ENCODE assay signal across 8 cellular contexts in genomic region chr13:77330009-77330471, GRCh38. TPM values are rescaled to one million over a fixed set of nuclear protein-coding genes. Genes with fewer than 3 reads are reported as not detected.
DNase-seq lines count a peak whose midpoint lies in the region; ATAC-seq and TF ChIP-seq lines count a peak whose summit lies in the region.

No MANE protein-coding gene starts in this region.

- peaks cover 40% of the 10 kb centered on the region for H3K4me1 Mint-ChIP-seq in activated T-cell treated with anti-CD3 and anti-CD28 coated beads, Interleukin-2, amount 50 U/mL, for 72 hours (ENCODE audit: low read depth)

- H3K9me2 ChIP-seq in SU-DHL-6 (replicated peaks; ENCODE audit: insufficient read depth, low read length), result no peaks in the 10 kb centered on the region

- TF ChIP-seq CTCF in SU-DHL-6 (IDR thresholded peaks at IDR 0.05; ENCODE audit: insufficient read depth, low read length, poor library complexity, severe bottlenecking) (no peak), fibroblast of mammary gland (conservative IDR thresholded peaks at IDR 0.05; ENCODE audit: control insufficient read depth, insufficient read depth, low read depth, low read length) (no peak)

- H3K36me3 ChIP-seq in SU-DHL-6 (ENCODE audit: low read length) (no peaks in the 10 kb centered on the region), rectal smooth muscle tissue (ENCODE audit: control insufficient read depth, insufficient read depth, low read length) (no peaks in the 10 kb centered on the region)

- peaks cover 18% of the 10 kb centered on the region for H3K79me2 ChIP-seq in SU-DHL-6 (ENCODE audit: insufficient read depth, low read length)

- H4K20me1 ChIP-seq in SU-DHL-6 (ENCODE audit: low read depth, low read length), result peaks cover 2% of the 10 kb centered on the region; the same call in 1 of the 2 replicates

- peaks cover 6 to 10% of the 10 kb centered on the region in 2 donors for H3K36me3 Mint-ChIP-seq in activated T-cell treated with anti-CD3 and anti-CD28 coated beads, Interleukin-2, amount 50 U/mL, for 72 hours (ENCODE audit: insufficient read depth in 2 of 2)

- DNase-seq in activated T-cell treated with anti-CD3 and anti-CD28 coated beads, Interleukin-2, amount 50 U/mL, for 72 hours, result no peak
- no peak for DNase-seq in activated T-cell treated with anti-CD3 and anti-CD28 coated beads for 4 hours
- no peak for DNase-seq in fibroblast of mammary gland (ENCODE audit: low read depth)
- DNase-seq in SHP77 treated with DMSO at 0.1 percent for 48 hours (lab: John Stamatoyannopoulos, UW), result no peak
- no peak for DNase-seq in GOT3 (lab: John Stamatoyannopoulos, UW)
- DNase-seq in NCI-H774 (lab: John Stamatoyannopoulos, UW), result no peak

- peak overlapping the region; percentile 99 for H3K27ac ChIP-seq in SU-DHL-6 (ENCODE audit: low read depth, low read length)
- peak overlapping the region; percentile 83 for H3K27ac ChIP-seq in rectal smooth muscle tissue (ENCODE audit: low read depth, low read length)

- peak overlapping the region; percentile 28 for H2AFZ ChIP-seq in SU-DHL-6 (ENCODE audit: low read depth, low read length, severe bottlenecking)

- H3K27me3 ChIP-seq in SU-DHL-6 (ENCODE audit: low read length) (no peaks in the 10 kb centered on the region), rectal smooth muscle tissue (ENCODE audit: control insufficient read depth, insufficient read depth, low read length) (no peaks in the 10 kb centered on the region)

- no peaks in the 10 kb centered on the region for H3K27me3 Mint-ChIP-seq in activated T-cell treated with anti-CD3 and anti-CD28 coated beads, Interleukin-2, amount 50 U/mL, for 72 hours (ENCODE audit: low read depth)

- H3K4me1 ChIP-seq in rectal smooth muscle tissue (ENCODE audit: control insufficient read depth, insufficient read depth, low read length), result peaks cover 5% of the 10 kb centered on the region

- peak overlapping the region; percentile 93 for H3K27ac Mint-ChIP-seq in activated T-cell treated with anti-CD3 and anti-CD28 coated beads, Interleukin-2, amount 50 U/mL, for 72 hours

- H3K4me3 ChIP-seq in SU-DHL-6 (ENCODE audit: insufficient read depth, low read length, poor library complexity, severe bottlenecking) (peak overlapping the region; percentile 55), fibroblast of mammary gland (ENCODE audit: control insufficient read depth, low read depth, low read length) (peak overlapping the region; percentile 74), rectal smooth muscle tissue (ENCODE audit: low read length) (peak overlapping the region; percentile 98)

- H3K9me3 ChIP-seq in SU-DHL-6 (ENCODE audit: insufficient read depth, low read length), result no peaks in the 10 kb centered on the region

- H3K4me2 ChIP-seq in SU-DHL-6 (ENCODE audit: low read depth, low read length, poor library complexity, severe bottlenecking), result peak overlapping the region; percentile 90

- H3K4me3 Mint-ChIP-seq in activated T-cell treated with anti-CD3 and anti-CD28 coated beads, Interleukin-2, amount 50 U/mL, for 72 hours, result peak overlapping the region; percentile 92 to 99

- H3F3A ChIP-seq in SU-DHL-6 (ENCODE audit: insufficient read depth), result peaks cover 37% of the 10 kb centered on the region

- ATAC-seq in activated T-cell treated with anti-CD3 and anti-CD28 coated beads, Interleukin-2, amount 50 U/mL, for 72 hours (replicated peaks in 1 of 2), result peak; percentile 15 to 19

- H3K9ac ChIP-seq in SU-DHL-6 (ENCODE audit: low read length) (peak overlapping the region; percentile 94), rectal smooth muscle tissue (ENCODE audit: low read length) (peak overlapping the region; percentile 89)

- no peaks in the 10 kb centered on the region for H3K9me3 Mint-ChIP-seq in activated T-cell treated with anti-CD3 and anti-CD28 coated beads, Interleukin-2, amount 50 U/mL, for 72 hours

RNA-seq across cellular contexts. Expression of gene MYCBP2, which starts 3.1 kb away (rescaled TPM):
- total RNA-seq in activated T-cell treated with anti-CD3 and anti-CD28 coated beads, Interleukin-2, amount 50 U/mL, for 72 hours, result 10 to 100 TPM; 86.6 to 88.0 TPM
